7 cellular contexts compared by ENCODE assay signal in genomic region chr9:118647331-118647730, GRCh38.
"Had no signal": no experiment of that assay in that cellular context is flagged by ENCODE, and none has a peak within 500 bp of the region (broad histone marks: within the 10 kb centered on the region; RNA-seq: fewer than 3 reads in every experiment).

No MANE protein-coding gene starts in this region.

- ATAC-seq: HepG2 had no signal

- H2AFZ ChIP-seq: GM23248 had no signal

- H3K9ac ChIP-seq: GM23248 had no signal

- H3K27ac ChIP-seq: GM23248, HL-60 had no signal

- H3K4me3 ChIP-seq: GM23248 had no signal

- FAIRE-seq: HepG2 had no signal

- DNase-seq: GM23248, GOT3, H9, HCEC 1CT, KBM-7 had no signal
